Comparison of ENCODE assay signal across 10 cellular contexts in the genomic region with DNA sequence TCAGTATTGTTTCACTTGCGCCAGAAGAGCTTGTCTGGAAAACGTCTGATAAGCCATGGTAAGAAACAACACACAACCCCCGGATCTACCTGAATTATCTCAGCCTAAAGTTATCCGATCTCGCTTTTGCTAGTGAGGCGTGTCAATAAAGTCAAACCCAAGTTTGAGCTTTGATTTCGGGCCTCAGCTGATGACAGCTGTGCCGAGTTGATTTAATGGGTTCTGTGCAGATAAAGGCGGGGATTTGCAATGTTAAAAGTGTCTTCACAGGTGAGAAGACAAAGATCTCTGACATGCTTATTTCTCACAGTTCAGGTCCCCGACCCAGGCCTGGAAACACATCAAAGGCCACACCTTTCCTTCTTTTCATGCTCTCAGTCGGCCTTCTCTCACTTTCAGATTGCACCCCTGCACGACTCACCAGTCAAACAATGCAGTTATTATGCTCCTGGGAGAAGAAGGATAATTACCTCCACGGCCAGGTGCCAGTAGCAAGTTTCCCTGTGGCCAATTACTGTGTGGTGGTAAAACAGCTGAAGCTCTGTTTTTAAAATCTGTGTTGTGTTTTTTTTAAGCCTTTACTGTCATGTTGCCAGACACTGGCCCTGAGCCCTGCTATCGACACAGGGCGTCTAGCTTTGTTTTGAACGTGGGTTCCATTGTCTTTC.
DNase-seq lines count a peak whose midpoint lies in the region; ATAC-seq, FAIRE-seq and TF ChIP-seq lines count a peak whose summit lies in the region.
"Had no signal": no experiment of that assay in that cellular context is flagged by ENCODE, and none has a peak within 500 bp of the region (broad histone marks: within the 10 kb centered on the region; RNA-seq: fewer than 3 reads in every experiment).

No MANE protein-coding gene starts in this region.

- FAIRE-seq in GM12892 (lab: Jason Lieb, UNC), result no peak

- intact Hi-C loops in left ventricle myocardium inferior (cut with micrococcal nuclease), result no loop called here

- peak overlapping the region in 1 of 2 donors; percentile 5 for H3K9ac ChIP-seq in mucosa of rectum (ENCODE audit: low read depth in 1 of 2, low read length in 2 of 2)

- H3K9me3 ChIP-seq in mucosa of rectum (ENCODE audit: control insufficient read depth in 2 of 2, low read length in 2 of 2), result no peaks in the 10 kb centered on the region
- H3K9me3 ChIP-seq in left ventricle myocardium inferior (replicated peaks), result no peaks in the 10 kb centered on the region

- peak; percentile 33 for DNase-seq in Daoy (ENCODE audit: low read depth)
- DNase-seq in NCI-H1694 (lab: John Stamatoyannopoulos, UW), result peak; percentile 43
- peak; percentile 54 for DNase-seq in astrocyte of the hippocampus (ENCODE audit: low read depth, low spot score)
- DNase-seq in GM12892 (ENCODE audit: insufficient read length), result no peak
- no peak for DNase-seq in left ventricle myocardium inferior
- DNase-seq: nephron progenitor cell; stimulated activated CD4-positive, alpha-beta T cell treated with anti-CD3 and anti-CD28 coated beads, Interleukin-4, amount 100 ng/mL, for 24 hours had no signal

- H3K4me1 ChIP-seq in mucosa of rectum (ENCODE audit: control insufficient read depth in 2 of 2, insufficient read depth in 2 of 2, low read length in 2 of 2), result no peaks in the 10 kb centered on the region
- H3K4me1 ChIP-seq in left ventricle myocardium inferior, result peaks cover 4% of the 10 kb centered on the region

- H3K27ac ChIP-seq in mucosa of rectum (ENCODE audit: low read depth in 2 of 2, low read length in 2 of 2) (peak overlapping the region; percentile 34 to 53), left ventricle myocardium inferior (replicated peaks) (no peak overlapping the region)

- TF ChIP-seq CTCF in left ventricle myocardium inferior (IDR thresholded peaks at IDR 0.05; ENCODE audit: borderline replicate concordance), result no peak

- H3K36me3 ChIP-seq in mucosa of rectum (ENCODE audit: control insufficient read depth in 2 of 2, insufficient read depth in 2 of 2, low read length in 2 of 2), result no peaks in the 10 kb centered on the region
- no peaks in the 10 kb centered on the region for H3K36me3 ChIP-seq in left ventricle myocardium inferior

- ATAC-seq in HG03175 (IDR thresholded peaks at IDR 0.05; ENCODE audit: unreplicated experiment) (no peak), HG03342 (IDR thresholded peaks at IDR 0.05; ENCODE audit: unreplicated experiment) (no peak)

- H3K27me3 ChIP-seq in mucosa of rectum (ENCODE audit: control insufficient read depth in 2 of 2, insufficient read depth in 2 of 2, low read length in 2 of 2) (no peaks in the 10 kb centered on the region), left ventricle myocardium inferior (ENCODE audit: low read depth) (peaks cover 68% of the 10 kb centered on the region)

- H3K4me3 ChIP-seq in mucosa of rectum (ENCODE audit: low read length in 2 of 2) (peak overlapping the region; percentile 1 to 15), left ventricle myocardium inferior (no peak overlapping the region)

- no peak for TF ChIP-seq POLR2A in GM12892 (IDR thresholded peaks at IDR 0.05; ENCODE audit: low read depth, low read length)

Comparison
In these comparisons a context has a peak if more than half of its experiments do, and no peak if none do; other contexts are left out.
1. DNase-seq: peak in Daoy (single experiment), NCI-H1694 (single experiment) and astrocyte of the hippocampus (single experiment); none in GM12892 (single experiment) and left ventricle myocardium inferior (single experiment).